In the genomic region with DNA sequence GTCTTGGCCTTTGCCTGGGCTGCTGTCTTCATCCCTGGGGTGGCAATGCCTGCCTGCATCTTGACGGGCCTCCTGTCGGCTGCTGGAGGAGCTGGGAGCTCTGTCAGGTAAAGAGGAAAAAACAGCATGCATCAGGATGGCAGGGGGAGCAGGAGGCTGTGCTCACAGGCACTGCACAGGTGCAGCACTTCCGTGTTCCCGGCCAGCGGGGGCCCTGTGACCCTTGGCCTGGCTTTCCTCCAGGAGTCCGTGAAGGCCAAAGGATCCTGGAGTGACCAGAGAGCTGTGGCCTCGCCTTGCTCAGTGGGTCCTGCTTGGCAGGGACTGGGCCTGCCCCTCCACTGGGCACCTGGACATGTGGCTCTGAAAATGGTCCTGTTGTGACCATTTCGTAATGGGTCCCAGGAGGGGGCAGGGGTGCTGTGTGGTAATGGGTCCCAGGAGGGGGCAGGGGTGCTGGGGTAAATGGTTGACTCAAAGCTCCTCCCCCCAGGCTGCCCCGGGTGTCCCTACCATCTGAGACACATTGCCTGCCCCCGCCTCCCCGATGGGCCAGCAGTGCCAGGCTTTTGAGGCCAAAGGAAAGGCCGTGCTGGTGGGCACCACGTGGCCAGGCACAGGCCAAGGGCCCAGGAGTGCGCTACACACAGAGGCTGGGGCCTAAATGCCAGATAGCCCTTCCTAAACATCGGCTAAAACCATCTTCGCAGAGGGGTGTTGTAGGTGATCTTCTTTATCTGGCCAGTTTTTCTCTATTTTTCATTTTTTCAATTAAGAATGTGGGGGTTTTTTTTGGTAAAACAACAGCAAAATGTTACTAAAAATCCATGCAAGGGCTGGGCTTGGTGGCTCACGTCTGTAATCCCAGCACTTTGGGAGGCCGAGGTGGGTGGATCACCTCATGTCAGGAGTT, we compare ENCODE assay signal across 9 cellular contexts. TPM values are rescaled to one million over a fixed set of nuclear protein-coding genes. Genes with fewer than 3 reads are reported as not detected.
DNase-seq lines count a peak whose midpoint lies in the region; ATAC-seq and TF ChIP-seq lines count a peak whose summit lies in the region.
"Had no signal": no experiment of that assay in that cellular context is flagged by ENCODE, and none has a peak within 500 bp of the region (broad histone marks: within the 10 kb centered on the region; RNA-seq: fewer than 3 reads in every experiment).

No MANE protein-coding gene starts in this region.

- no peak overlapping the region for H2AFZ ChIP-seq in GM23338
- no peak overlapping the region for H2AFZ ChIP-seq in OCI-LY7 (ENCODE audit: low read length)

- DNase-seq in GM23338 (ENCODE audit: low spot score) (no peak), OCI-LY7 (ENCODE audit: low spot score) (peak; percentile 66), kidney tubule cell (ENCODE audit: low spot score) (peak; percentile 36), CD1c-positive myeloid dendritic cell (ENCODE audit: extremely low spot score) (no peak), NCI-H2029 (lab: John Stamatoyannopoulos, UW) (no peak), coronary artery (ENCODE audit: low spot score) (no peak)
- DNase-seq in stimulated activated naive B cell treated with anti-CD40 and anti-IgM and Interleukin-4, amounts not matched to agents 10 μg/mL and 1 μg/mL and 100 μg/mL, for 72 hours: peak; percentile 1
- DNase-seq: kidney glomerular epithelial cell, small intestine had no signal

- no peak for TF ChIP-seq CTCF in GM23338 (conservative IDR thresholded peaks at IDR 0.05; ENCODE audit: low read depth in 2 of 2)
- TF ChIP-seq CTCF in OCI-LY7 (conservative IDR thresholded peaks at IDR 0.05; ENCODE audit: low read length): 0 out of 2 replicates have a peak, but pooled peaks have one; percentile 25
- TF ChIP-seq CTCF in coronary artery (IDR thresholded peaks at IDR 0.05): no peak

- intact Hi-C loops in OCI-LY7 (cut with micrococcal nuclease; ENCODE audit: unreplicated experiment): loop anchor here (5.0 kb wide), 1 partner anchor 135 kb away; no protein-coding TSS in a partner anchor

- H3K9me3 ChIP-seq in OCI-LY7 (ENCODE audit: low read length): no peaks in the 10 kb centered on the region

- H3K36me3 Mint-ChIP-seq in GM23338 (ENCODE audit: low read depth): peaks cover 2% of the 10 kb centered on the region; the same call in 1 of the 3 replicates
- peaks cover 9 to 11% of the 10 kb centered on the region in 2 donors for H3K36me3 Mint-ChIP-seq in stimulated activated naive B cell treated with anti-CD40 and anti-IgM and Interleukin-4, amounts not matched to agents 10 μg/mL and 1 μg/mL and 100 μg/mL, for 72 hours

- no peaks in the 10 kb centered on the region; the same call in 2 of the 3 replicates for H3K9me3 Mint-ChIP-seq in GM23338
- H3K9me3 Mint-ChIP-seq in stimulated activated naive B cell treated with anti-CD40 and anti-IgM and Interleukin-4, amounts not matched to agents 10 μg/mL and 1 μg/mL and 100 μg/mL, for 72 hours: no peaks in the 10 kb centered on the region

- CTCF ChIA-PET in OCI-LY7 (lab: Charles Lee; ENCODE audit: unreplicated experiment): interaction anchor here (0.5 kb wide), 1 partner anchor 248 kb away, joined by 3 read pairs; no protein-coding TSS in a partner anchor

- peaks cover under 1% of the 10 kb centered on the region; the same call in 1 of the 2 replicates for H4K20me1 ChIP-seq in GM23338 (replicated peaks; ENCODE audit: insufficient read depth)
- H4K20me1 ChIP-seq in OCI-LY7 (ENCODE audit: insufficient read depth, low read length): 0 out of 2 replicates have a peak, but pooled peaks cover 1% of the 10 kb centered on the region

- H3K36me3 ChIP-seq in GM23338 (ENCODE audit: insufficient read depth) (no peaks in the 10 kb centered on the region), OCI-LY7 (ENCODE audit: insufficient read depth, low read length) (peaks cover 5% of the 10 kb centered on the region)

- H3K4me3 ChIP-seq in GM23338 (no peak overlapping the region), OCI-LY7 (ENCODE audit: low read depth, low read length, poor library complexity, severe bottlenecking) (peak overlapping the region; percentile 87), coronary artery (no peak overlapping the region)

- POLR2A ChIA-PET in OCI-LY7 (lab: Charles Lee): interaction anchor here (1.1 kb wide), 1 partner anchor 38 kb away, joined by 3 read pairs; no protein-coding TSS in a partner anchor

- H3K27ac ChIP-seq in GM23338 (ENCODE audit: low read depth) (no peak overlapping the region), OCI-LY7 (ENCODE audit: low read depth, low read length, poor library complexity, severe bottlenecking) (peak overlapping the region; percentile 89), coronary artery (peak overlapping the region in 1 of 2 donors; percentile 100)

- peaks cover 39% of the 10 kb centered on the region for H3K4me1 Mint-ChIP-seq in GM23338
- H3K4me1 Mint-ChIP-seq in stimulated activated naive B cell treated with anti-CD40 and anti-IgM and Interleukin-4, amounts not matched to agents 10 μg/mL and 1 μg/mL and 100 μg/mL, for 72 hours: peaks cover 20 to 62% of the 10 kb centered on the region in 2 donors

- H3K27me3 ChIP-seq in GM23338 (ENCODE audit: insufficient read depth): no peaks in the 10 kb centered on the region

- H3K4me2 ChIP-seq in GM23338 (peak overlapping the region; percentile 32; the same call in 1 of the 2 replicates), OCI-LY7 (ENCODE audit: low read length) (peak overlapping the region; percentile 84)

- H3F3A ChIP-seq in GM23338 (replicated peaks; ENCODE audit: low read depth): 0 out of 2 replicates have a peak, but pooled peaks cover 7% of the 10 kb centered on the region

- ATAC-seq in GM23338: no peak
- ATAC-seq in stimulated activated naive B cell treated with anti-CD40 and anti-IgM and Interleukin-4, amounts not matched to agents 10 μg/mL and 1 μg/mL and 100 μg/mL, for 72 hours (replicated peaks): no peak

- peaks cover 21% of the 10 kb centered on the region for H3K79me2 ChIP-seq in GM23338 (replicated peaks; ENCODE audit: insufficient read depth)
- H3K79me2 ChIP-seq in OCI-LY7 (ENCODE audit: insufficient read depth, low read depth, low read length): peaks cover 16% of the 10 kb centered on the region

- peaks cover 50% of the 10 kb centered on the region for H3K4me1 ChIP-seq in GM23338 (ENCODE audit: insufficient read depth)
- H3K4me1 ChIP-seq in OCI-LY7 (ENCODE audit: insufficient read depth, low read length, poor library complexity, severe bottlenecking): peaks cover 60% of the 10 kb centered on the region

- H3K4me3 Mint-ChIP-seq in GM23338: no peak overlapping the region
- no peak overlapping the region for H3K4me3 Mint-ChIP-seq in stimulated activated naive B cell treated with anti-CD40 and anti-IgM and Interleukin-4, amounts not matched to agents 10 μg/mL and 1 μg/mL and 100 μg/mL, for 72 hours

- H3K27me3 Mint-ChIP-seq in GM23338 (ENCODE audit: insufficient read depth, low read depth, poor library complexity): peaks cover 33% of the 10 kb centered on the region
- H3K27me3 Mint-ChIP-seq in stimulated activated naive B cell treated with anti-CD40 and anti-IgM and Interleukin-4, amounts not matched to agents 10 μg/mL and 1 μg/mL and 100 μg/mL, for 72 hours: no peaks in the 10 kb centered on the region

- no peak overlapping the region for H3K27ac Mint-ChIP-seq in GM23338
- H3K27ac Mint-ChIP-seq in stimulated activated naive B cell treated with anti-CD40 and anti-IgM and Interleukin-4, amounts not matched to agents 10 μg/mL and 1 μg/mL and 100 μg/mL, for 72 hours: no peak overlapping the region

- H3K9me2 ChIP-seq in GM23338 (ENCODE audit: insufficient read depth) (no peaks in the 10 kb centered on the region), OCI-LY7 (ENCODE audit: insufficient read depth, low read length) (no peaks in the 10 kb centered on the region)

- BruUV-seq in OCI-LY7 (replicated peaks; lab: Mats Ljungman, UMichigan): no TSS peak

TF ChIP-seq in GM23338, 12 proteins besides CTCF, POLR2A, EP300 and RAD21 (continues in another document):
- no peak for TF ChIP-seq STAT1 (IDR thresholded peaks at IDR 0.05; ENCODE audit: unreplicated experiment)
- TF ChIP-seq NANOG (IDR thresholded peaks at IDR 0.05; ENCODE audit: borderline replicate concordance): no peak

RNA-seq across cellular contexts. Expression of a gene that starts 4.0 kb away (rescaled TPM):
- total RNA-seq in GM23338 (2014; rRNA removed; shearing (Covaris generic)): 692 and 849 TPM in 2 replicates
- 110 and 120 TPM in 2 replicates for polyA plus RNA-seq in GM23338 (2016; fragmentation: Nextera tagmentation; extraction: Ambion mirVana)
- total RNA-seq in OCI-LY7 (2014; rRNA removed; shearing (Covaris generic)): 94.4 and 111 TPM in 2 replicates
- 299 and 364 TPM in 2 replicates for total RNA-seq in OCI-LY7 (2022)

RNA-seq across cellular contexts. Expression of a gene that starts 36.4 kb away (rescaled TPM):
- total RNA-seq in GM23338 (2014; rRNA removed; shearing (Covaris generic)): 110 and 122 TPM in 2 replicates
- polyA plus RNA-seq in GM23338 (2016; fragmentation: Nextera tagmentation; extraction: Ambion mirVana): 66.0 and 105 TPM in 2 replicates
- 374 and 388 TPM in 2 replicates for total RNA-seq in OCI-LY7 (2014; rRNA removed; shearing (Covaris generic))
- total RNA-seq in OCI-LY7 (2022): 300 and 320 TPM in 2 replicates

RNA-seq across cellular contexts. Expression of a gene that starts 50.3 kb away (rescaled TPM):
- 228 and 242 TPM in 2 replicates for total RNA-seq in GM23338 (2014; rRNA removed; shearing (Covaris generic))
- 136 and 148 TPM in 2 replicates for polyA plus RNA-seq in GM23338 (2016; fragmentation: Nextera tagmentation; extraction: Ambion mirVana)
- total RNA-seq in OCI-LY7 (2014; rRNA removed; shearing (Covaris generic)): 137 and 169 TPM in 2 replicates
- 123 and 133 TPM in 2 replicates for total RNA-seq in OCI-LY7 (2022)

RNA-seq across cellular contexts. Expression of a gene that starts 50.4 kb away (rescaled TPM):
- 36.9 and 44.7 TPM in 2 replicates for total RNA-seq in GM23338 (2014; rRNA removed; shearing (Covaris generic))
- 18.0 and 18.9 TPM in 2 replicates for polyA plus RNA-seq in GM23338 (2016; fragmentation: Nextera tagmentation; extraction: Ambion mirVana)
- total RNA-seq in OCI-LY7 (2014; rRNA removed; shearing (Covaris generic)): 50.5 and 59.4 TPM in 2 replicates
- 41.3 and 47.3 TPM in 2 replicates for total RNA-seq in OCI-LY7 (2022)

Comparison
In these comparisons a context has a peak if more than half of its experiments do, and no peak if none do; other contexts are left out.
1. DNase-seq: peak in OCI-LY7 (single experiment), kidney tubule cell (single experiment) and stimulated activated naive B cell treated with anti-CD40 and anti-IgM and Interleukin-4, amounts not matched to agents 10 μg/mL and 1 μg/mL and 100 μg/mL, for 72 hours (single experiment); none in GM23338 (single experiment), CD1c-positive myeloid dendritic cell (single experiment), NCI-H2029 (single experiment) and coronary artery (single experiment).